ENCODE assay signal across 36 cellular contexts in genomic region chr10:75443362-75443761, GRCh38. TPM values are rescaled to one million over a fixed set of nuclear protein-coding genes. Genes with fewer than 3 reads are reported as not detected.
"Had no signal": no experiment of that assay in that cellular context is flagged by ENCODE, and none has a peak within 500 bp of the region (broad histone marks: within the 10 kb centered on the region; RNA-seq: fewer than 3 reads in every experiment).

No MANE protein-coding gene starts in this region.

- H3K36me3 ChIP-seq: MG63 had no signal

- DNase-seq: Karpas-422, Kasumi-1, MG63, MM.1S, MV-4-11, NCI-H1048, NCI-H1092, NCI-H1092 treated with DMSO at 0.1 percent for 48 hours, NCI-H1105, NCI-H1105 treated with DMSO at 0.1 percent for 48 hours, NCI-H1417 treated with DMSO at 0.1 percent for 48 hours, NCI-H1436, NCI-H1436 treated with DMSO at 0.1 percent for 48 hours, NCI-H146, NCI-H1694, NCI-H1694 treated with DMSO at 0.1 percent for 48 hours, NCI-H187, NCI-H187 treated with DMSO at 0.1 percent for 48 hours, NCI-H1930, NCI-H2029, NCI-H2029 treated with DMSO at 0.1 percent for 48 hours, NCI-H2081, NCI-H2081 treated with DMSO at 0.1 percent for 48 hours, NCI-H2107, NCI-H2171, NCI-H2171 treated with DMSO at 0.1 percent for 48 hours, NCI-H2227 treated with DMSO at 0.1 percent for 48 hours, NCI-H226, NCI-H345, NCI-H446, NCI-H446 treated with DMSO at 0.1 percent for 48 hours, NCI-H510A, NCI-H510A treated with DMSO at 0.1 percent for 48 hours, NCI-H524 had no signal

- H3K4me3 ChIP-seq: MG63 had no signal

- H3K27me3 ChIP-seq: MG63 had no signal

RNA-seq across cellular contexts. Expression of gene LRMDA, which starts 11.9 kb away (rescaled TPM):
- total RNA-seq: LHCN-M2, MCF 10A had no signal
